ENCODE assay signal across 22 cellular contexts in the genomic region with DNA sequence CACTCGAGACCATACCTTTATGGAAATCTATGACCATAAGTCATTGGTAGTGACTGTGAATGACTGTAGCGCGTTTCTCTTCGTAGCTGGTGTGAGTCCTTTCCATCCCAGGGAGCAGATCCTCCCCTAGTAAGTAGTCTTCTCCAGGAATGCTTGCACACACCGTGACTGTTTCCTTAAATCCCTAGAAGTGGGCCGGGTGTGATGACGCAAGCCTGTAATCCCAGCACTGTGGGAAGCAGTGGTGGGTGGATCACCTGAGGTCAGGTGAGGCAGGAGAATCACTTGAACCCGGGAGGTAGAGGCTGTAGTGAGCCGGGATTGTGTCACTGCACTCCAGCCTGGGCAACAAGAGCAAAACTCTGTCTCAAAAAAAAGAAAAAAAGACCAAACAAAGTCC.
DNase-seq lines count a peak whose midpoint lies in the region; ATAC-seq, FAIRE-seq and TF ChIP-seq lines count a peak whose summit lies in the region.
"Had no signal": no experiment of that assay in that cellular context is flagged by ENCODE, and none has a peak within 500 bp of the region (broad histone marks: within the 10 kb centered on the region; RNA-seq: fewer than 3 reads in every experiment).

No MANE protein-coding gene starts in this region.

- WGBS in HepG2 (ENCODE audit: low lambda C conversion rate), result 44% methylated on average over 9 of the region's 9 CpGs
- WGBS in right lobe of liver (ENCODE audit: insufficient coverage, low coverage, low lambda C conversion rate, missing lambda C conversion rate), result 76% methylated on average over 6 of the region's 9 CpGs
- WGBS in upper lobe of left lung, 2 donors, result 91 to 93% methylated on average over 9 of the region's 9 CpGs

- no peaks in the 10 kb centered on the region for H3K79me2 ChIP-seq in HepG2 (ENCODE audit: insufficient read depth, low read length)

- no peak overlapping the region for H3K4me3 Mint-ChIP-seq in mesothelial cell of epicardium
- H3K4me3 Mint-ChIP-seq: CD4-positive, CD25-positive, alpha-beta regulatory T cell; CD8-positive, alpha-beta memory T cell; H9; IgD-negative memory B cell had no signal

- FAIRE-seq in HepG2 (lab: Jason Lieb, UNC), result no peak
- FAIRE-seq: A204.1, D721Med, G401.6, GM12891, HTR-8/SVneo had no signal

- H3K9me3 ChIP-seq in HepG2 (ENCODE audit: low read length) (no peaks in the 10 kb centered on the region), right lobe of liver (no peaks in the 10 kb centered on the region), vagina (no peaks in the 10 kb centered on the region), upper lobe of left lung (no peaks in the 10 kb centered on the region)
- H3K9me3 ChIP-seq: BE2C, Caco-2 had no signal

- no peak overlapping the region for H3K4me2 ChIP-seq in HepG2 (ENCODE audit: low read depth, low read length)

- no peak for TF ChIP-seq RAD21 in HepG2 (CRISPR knock-in tag; IDR thresholded peaks at IDR 0.05)

- POLR2A ChIA-PET in HepG2 (lab: Yijun Ruan, JAX), result no interaction called here

- H2AFZ ChIP-seq in HepG2 (ENCODE audit: low read length), result no peak overlapping the region

- no peak for TF ChIP-seq EP300 in HepG2 (IDR thresholded peaks at IDR 0.05; ENCODE audit: low read depth in 2 of 2, low read length in 2 of 2)
- TF ChIP-seq EP300 in HepG2 (CRISPR knock-in tag; IDR thresholded peaks at IDR 0.05; ENCODE audit: borderline replicate concordance), result no peak
- TF ChIP-seq EP300 in upper lobe of left lung (IDR thresholded peaks at IDR 0.05), result no peak

- H4K20me1 ChIP-seq in HepG2 (ENCODE audit: insufficient read depth, low read length), result no peaks in the 10 kb centered on the region

- no peaks in the 10 kb centered on the region for H3K36me3 ChIP-seq in HepG2 (replicated peaks in 1 of 2; ENCODE audit: control insufficient read depth in 1 of 2, insufficient read depth in 2 of 2, low read length in 2 of 2)
- no peaks in the 10 kb centered on the region for H3K36me3 ChIP-seq in right lobe of liver
- peaks cover 0 to 5% of the 10 kb centered on the region in 2 donors for H3K36me3 ChIP-seq in vagina
- peaks cover 0 to 21% (median 0%) of the 10 kb centered on the region in 4 donors for H3K36me3 ChIP-seq in upper lobe of left lung
- H3K36me3 ChIP-seq: BE2C had no signal

- H3K27ac ChIP-seq in HepG2 (ENCODE audit: extremely low read length, insufficient read depth, low read length) (no peak overlapping the region), right lobe of liver (no peak overlapping the region), vagina (peak overlapping the region; percentile 47), upper lobe of left lung (peak overlapping the region in 1 of 4 donors; percentile 38)

- no peak for TF ChIP-seq CTCF in HepG2 (CRISPR knock-in tag; IDR thresholded peaks at IDR 0.05)
- TF ChIP-seq CTCF in right lobe of liver (IDR thresholded peaks at IDR 0.05), result no peak
- TF ChIP-seq CTCF in epithelial cell of esophagus (IDR thresholded peaks at IDR 0.05; ENCODE audit: insufficient read depth, low read depth, low read length, missing control alignments), result no peak
- TF ChIP-seq CTCF in mesothelial cell of epicardium (IDR thresholded peaks at IDR 0.05; ENCODE audit: unreplicated experiment), result no peak
- TF ChIP-seq CTCF in vagina (IDR thresholded peaks at IDR 0.05), result no peak
- no peak for TF ChIP-seq CTCF in upper lobe of left lung (IDR thresholded peaks at IDR 0.05)

- intact Hi-C loops in HepG2 (cut with micrococcal nuclease; ENCODE audit: unreplicated experiment), result no loop called here
- intact Hi-C loops in right lobe of liver (cut with DNase I), result no loop called here
- intact Hi-C loops in vagina (cut with DNase I), result no loop called here

- H3K4me1 ChIP-seq in HepG2 (ENCODE audit: insufficient read depth, low read length) (peaks cover 15% of the 10 kb centered on the region), right lobe of liver (peaks cover 0 to 13% (median 6%) of the 10 kb centered on the region in 4 donors), vagina (peaks cover 16% of the 10 kb centered on the region), upper lobe of left lung (peaks cover 0 to 6% (median 2%) of the 10 kb centered on the region in 4 donors)
- H3K4me1 ChIP-seq: BE2C had no signal

- CTCF ChIA-PET in HepG2 (lab: Yijun Ruan, JAX; ENCODE audit: low intra/inter-chr PET ratio, low total read pairs), result no interaction called here

- H3K9ac ChIP-seq in HepG2 (ENCODE audit: insufficient read depth, low read depth, low read length), result no peak overlapping the region

- H3K36me3 Mint-ChIP-seq in mesothelial cell of epicardium, result peaks cover 21% of the 10 kb centered on the region
- H3K36me3 Mint-ChIP-seq: CD4-positive, CD25-positive, alpha-beta regulatory T cell; CD8-positive, alpha-beta memory T cell had no signal

- no peak for TF ChIP-seq POLR2A in HepG2 (IDR thresholded peaks at IDR 0.05; ENCODE audit: insufficient read depth in 1 of 2, low read depth in 2 of 2, low read length in 2 of 2)
- no peak for TF ChIP-seq POLR2A in right lobe of liver (IDR thresholded peaks at IDR 0.05)
- TF ChIP-seq POLR2A in vagina (IDR thresholded peaks at IDR 0.05), result no peak
- no peak for TF ChIP-seq POLR2A in upper lobe of left lung (IDR thresholded peaks at IDR 0.05)

- H3K27me3 ChIP-seq in HepG2 (ENCODE audit: control insufficient read depth in 1 of 2, insufficient read depth in 2 of 2, low read length in 2 of 2), result peaks cover 7 to 35% of the 10 kb centered on the region in 2 experiments; a peak in 3 of 5 replicates
- H3K27me3 ChIP-seq in right lobe of liver, result no peaks in the 10 kb centered on the region
- H3K27me3 ChIP-seq in vagina, result no peaks in the 10 kb centered on the region
- H3K27me3 ChIP-seq in upper lobe of left lung, result no peaks in the 10 kb centered on the region
- H3K27me3 ChIP-seq: BE2C had no signal

- BruUV-seq in HepG2 (replicated peaks; lab: Mats Ljungman, UMichigan), result no TSS peak

- H3K4me3 ChIP-seq in HepG2 (replicated peaks in 1 of 3; ENCODE audit: insufficient read depth in 1 of 3, low read depth in 2 of 3, low read length in 3 of 3), result no peak overlapping the region
- no peak overlapping the region for H3K4me3 ChIP-seq in right lobe of liver
- H3K4me3 ChIP-seq in epithelial cell of esophagus (ENCODE audit: low read length), result no peak overlapping the region
- no peak overlapping the region for H3K4me3 ChIP-seq in vagina
- H3K4me3 ChIP-seq in upper lobe of left lung, result no peak overlapping the region

- ATAC-seq in HepG2 (no peak), right lobe of liver (no peak), GM18909 (IDR thresholded peaks at IDR 0.05; ENCODE audit: poor library complexity, unreplicated experiment) (no peak), upper lobe of left lung (ENCODE audit: low FRiP score in 2 of 2) (no peak)

- H3K27ac Mint-ChIP-seq in mesothelial cell of epicardium, result peak overlapping the region; percentile 21
- H3K27ac Mint-ChIP-seq: CD4-positive, CD25-positive, alpha-beta regulatory T cell; CD8-positive, alpha-beta memory T cell; IgD-negative memory B cell had no signal

- in situ Hi-C loops in HepG2 (cut with HindIII; ENCODE audit: extremely low pct_ligation_motif_present, low pct_unique_long_range_greater_than_20kb), result no loop called here

- H3K9me3 Mint-ChIP-seq in mesothelial cell of epicardium, result no peaks in the 10 kb centered on the region
- H3K9me3 Mint-ChIP-seq: H9 had no signal

- H3K4me1 Mint-ChIP-seq in mesothelial cell of epicardium, result peaks cover 13% of the 10 kb centered on the region
- H3K4me1 Mint-ChIP-seq: CD4-positive, CD25-positive, alpha-beta regulatory T cell; CD8-positive, alpha-beta memory T cell; IgD-negative memory B cell had no signal

- DNase-seq in HepG2 (ENCODE audit: low spot score) (no peak), right lobe of liver (no peak), epithelial cell of esophagus (ENCODE audit: low read depth) (peak; percentile 13), mesothelial cell of epicardium (ENCODE audit: low spot score in 2 of 2, unreplicated experiment in 2 of 2) (no peak), vagina (ENCODE audit: extremely low spot score in 2 of 2) (no peak), mesenteric fat pad (ENCODE audit: low spot score) (no peak), upper lobe of left lung (no peak)
- DNase-seq: ACHN; BE2C; Caco-2; CD4-positive, CD25-positive, alpha-beta regulatory T cell; CD8-positive, alpha-beta memory T cell; GOT3; H9; KBM-7 had no signal

- no peaks in the 10 kb centered on the region for H3K27me3 Mint-ChIP-seq in mesothelial cell of epicardium (ENCODE audit: low read depth)

TF ChIP-seq in HepG2, 621 proteins besides CTCF, POLR2A, EP300 and RAD21:
- TF ChIP-seq HCFC1 (IDR thresholded peaks at IDR 0.05; ENCODE audit: low read depth, low read length) (no peak), ZNF121 (CRISPR knock-in tag; IDR thresholded peaks at IDR 0.05) (no peak), BCL6 (CRISPR knock-in tag; IDR thresholded peaks at IDR 0.05) (peak; percentile 77), ZNF431 (CRISPR knock-in tag; IDR thresholded peaks at IDR 0.05; ENCODE audit: borderline replicate concordance, low read depth) (no peak), ZNF546 (CRISPR knock-in tag; conservative IDR thresholded peaks at IDR 0.05) (no peak), CEBPB (IDR thresholded peaks at IDR 0.05; ENCODE audit: borderline replicate concordance, low read depth, low read length) (peak; percentile 29; the same call in 1 of the 2 replicates), SKI (IDR thresholded peaks at IDR 0.05; ENCODE audit: partially characterized antibody) (no peak)
